In genomic region chr3:167380004-167380689, GRCh38 we compare ENCODE assay signal across 8 cellular contexts. TPM values are rescaled to one million over a fixed set of nuclear protein-coding genes. Genes with fewer than 3 reads are reported as not detected.
DNase-seq lines count a peak whose midpoint lies in the region; ATAC-seq and TF ChIP-seq lines count a peak whose summit lies in the region.

Gene ZBBX, minus strand, starts transcription at chr3:167380297. Its CDS starts 7,396 bp downstream, at chr3:167372901.

- no peaks in the 10 kb centered on the region for H3K27me3 Mint-ChIP-seq in progenitor cell of endocrine pancreas

- H3K27ac ChIP-seq in SU-DHL-6 (ENCODE audit: low read depth, low read length), result no peak within 1 kb of the TSS

- no peaks in the 10 kb centered on the region for H4K20me1 ChIP-seq in SU-DHL-6 (ENCODE audit: low read depth, low read length)

- H2AFZ ChIP-seq in SU-DHL-6 (ENCODE audit: low read depth, low read length, severe bottlenecking), result peak within 1 kb of the TSS; percentile 73

- DNase-seq in GM12864 (ENCODE audit: low read depth), result peak; percentile 18
- peak; percentile 87 for DNase-seq in NCI-H128 (lab: John Stamatoyannopoulos, UW; ENCODE audit: unreplicated experiment)
- peak; percentile 58 for DNase-seq in activated naive CD8-positive, alpha-beta T cell treated with anti-CD3 and anti-CD28 coated beads, Interleukin-2, amount 50 U/mL, for 16 hours (ENCODE audit: low read depth, low spot score)
- DNase-seq in left cardiac atrium, result peak; percentile 79
- DNase-seq in progenitor cell of endocrine pancreas (ENCODE audit: low spot score, unreplicated experiment), result peak; percentile 92
- peak; percentile 86 for DNase-seq in ureter (ENCODE audit: low spot score)

- no peaks in the 10 kb centered on the region for H3F3A ChIP-seq in SU-DHL-6 (ENCODE audit: insufficient read depth)

- no peaks in the 10 kb centered on the region for H3K9me3 Mint-ChIP-seq in progenitor cell of endocrine pancreas (ENCODE audit: low read depth)

- H3K79me2 ChIP-seq in SU-DHL-6 (ENCODE audit: insufficient read depth, low read length), result no peaks in the 10 kb centered on the region

- no peaks in the 10 kb centered on the region for H3K27me3 ChIP-seq in SU-DHL-6 (ENCODE audit: low read length)

- no peaks in the 10 kb centered on the region for H3K36me3 Mint-ChIP-seq in progenitor cell of endocrine pancreas (ENCODE audit: insufficient read depth)

- H3K9me2 ChIP-seq in SU-DHL-6 (replicated peaks; ENCODE audit: insufficient read depth, low read length), result no peaks in the 10 kb centered on the region

- H3K4me3 ChIP-seq in GM12864 (ENCODE audit: low read depth, low read length) (peak within 1 kb of the TSS; percentile 43), SU-DHL-6 (ENCODE audit: insufficient read depth, low read length, poor library complexity, severe bottlenecking) (peak within 1 kb of the TSS; percentile 35)

- ATAC-seq in HG02759 (IDR thresholded peaks at IDR 0.05; ENCODE audit: unreplicated experiment) (peak; percentile 100), left cardiac atrium (peak; percentile 94 to 95)

- H3K4me3 Mint-ChIP-seq in progenitor cell of endocrine pancreas (ENCODE audit: low read depth), result peak within 1 kb of the TSS; percentile 87

- H3K9me3 ChIP-seq in SU-DHL-6 (ENCODE audit: insufficient read depth, low read length), result no peaks in the 10 kb centered on the region

- H3K9ac ChIP-seq in SU-DHL-6 (ENCODE audit: low read length), result no peak within 1 kb of the TSS; the same call in 1 of the 2 replicates

- no peaks in the 10 kb centered on the region for H3K36me3 ChIP-seq in SU-DHL-6 (ENCODE audit: low read length)

- intact Hi-C loops in left cardiac atrium (cut with DNase I), result no loop called here

- H3K4me1 Mint-ChIP-seq in progenitor cell of endocrine pancreas (ENCODE audit: low read depth), result peaks cover 14% of the 10 kb centered on the region

- peak within 1 kb of the TSS; percentile 46 for H3K27ac Mint-ChIP-seq in progenitor cell of endocrine pancreas

- TF ChIP-seq CTCF in GM12864 (IDR thresholded peaks at IDR 0.05; ENCODE audit: low read depth, low read length, missing control alignments) (peak; percentile 89), SU-DHL-6 (IDR thresholded peaks at IDR 0.05; ENCODE audit: insufficient read depth, low read length, poor library complexity, severe bottlenecking) (peak; percentile 94), progenitor cell of endocrine pancreas (IDR thresholded peaks at IDR 0.05; ENCODE audit: unreplicated experiment) (peak; percentile 88)

- peak within 1 kb of the TSS; percentile 38 for H3K4me2 ChIP-seq in SU-DHL-6 (ENCODE audit: low read depth, low read length, poor library complexity, severe bottlenecking)

RNA-seq across cellular contexts. Expression of gene ZBBX, which starts in this region (rescaled TPM):
- not detected for total RNA-seq in left cardiac atrium
- total RNA-seq in progenitor cell of endocrine pancreas, result 3.4 and 4.8 TPM in 2 replicates
- 0.52 TPM for total RNA-seq in ureter

Comparison
In these comparisons a context has a peak if more than half of its experiments do, and no peak if none do; other contexts are left out.
1. Peak in DNase-seq and ATAC-seq in left cardiac atrium; RNA of the gene not detected or under 1 TPM.
2. Peak in DNase-seq in ureter; RNA of the gene not detected or under 1 TPM.
3. DNase-seq: peak in every context shown above with its lines; median percentile 92 in progenitor cell of endocrine pancreas; 87 in NCI-H128; 86 in ureter; 79 in left cardiac atrium; 58 in activated naive CD8-positive, alpha-beta T cell treated with anti-CD3 and anti-CD28 coated beads, Interleukin-2, amount 50 U/mL, for 16 hours; 18 in GM12864.